In the genomic region with DNA sequence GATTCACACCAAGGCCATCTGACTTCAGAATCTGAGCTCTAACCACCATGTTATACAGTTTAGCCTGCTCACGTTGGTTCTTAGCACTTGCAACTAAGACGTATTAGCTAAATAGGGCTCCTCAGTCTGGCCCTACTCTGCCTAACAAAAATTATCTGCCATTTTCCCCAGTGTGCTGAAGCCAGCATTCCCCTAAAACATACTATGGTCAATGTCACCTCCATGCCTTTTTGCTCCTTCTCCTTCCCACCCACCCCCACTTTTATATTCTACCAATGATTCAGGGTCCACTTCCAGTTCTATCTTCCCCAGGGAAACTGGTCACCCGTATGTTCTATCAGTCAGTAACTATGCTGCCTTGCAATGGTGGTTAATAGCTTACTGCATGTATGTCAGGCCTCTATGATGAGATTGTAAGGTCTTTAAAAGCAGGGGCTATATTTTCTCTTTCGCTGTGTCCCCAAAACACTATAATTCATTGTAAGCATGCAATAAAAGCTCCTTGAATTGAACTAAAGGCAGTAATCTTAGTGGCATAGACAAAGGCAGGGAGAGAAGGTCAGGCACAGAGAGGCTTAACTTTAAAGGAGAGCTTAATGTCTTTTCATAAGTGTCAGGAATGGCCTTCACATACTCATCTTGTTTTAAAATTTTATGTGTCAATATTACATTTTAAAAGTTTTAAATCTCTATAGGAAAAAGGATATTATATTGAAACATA, we compare ENCODE assay signal across 13 cellular contexts. TPM values are rescaled to one million over a fixed set of nuclear protein-coding genes. Genes with fewer than 3 reads are reported as not detected.
A peak's percentile ranks its signal among the peaks of the same experiment; 100 is the strongest.
DNase-seq lines count a peak whose midpoint lies in the region; ATAC-seq, FAIRE-seq and TF ChIP-seq lines count a peak whose summit lies in the region.
"Had no signal": no experiment of that assay in that cellular context is flagged by ENCODE, and none has a peak within 500 bp of the region (broad histone marks: within the 10 kb centered on the region; RNA-seq: fewer than 3 reads in every experiment).

No MANE protein-coding gene starts in this region.

- TF ChIP-seq EP300 in A549 (IDR thresholded peaks at IDR 0.05), result no peak

- in situ Hi-C loops in GM13977 (cut with MboI; ENCODE audit: low pct_unique_long_range_greater_than_20kb, low sequenced_read_pairs, unreplicated experiment) (no loop called here), G401 (cut with HindIII; ENCODE audit: low sequenced_read_pairs) (no loop called here)

- H3K9ac ChIP-seq in PC-3 (ENCODE audit: low read length), result no peak overlapping the region; the same call in 1 of the 2 replicates
- H3K9ac ChIP-seq in parathyroid adenoma, result no peak overlapping the region

- POLR2A ChIA-PET in A549 (lab: Yijun Ruan, JAX) (no interaction called here), PC-3 (lab: Charles Lee; ENCODE audit: unreplicated experiment) (no interaction called here)

- H3K79me2 ChIP-seq in PC-3 (ENCODE audit: low read length) (no peaks in the 10 kb centered on the region), parathyroid adenoma (no peaks in the 10 kb centered on the region)

- H3K27me3 ChIP-seq in PC-3 (ENCODE audit: low read length), result no peaks in the 10 kb centered on the region
- no peaks in the 10 kb centered on the region for H3K27me3 ChIP-seq in parathyroid adenoma (ENCODE audit: control insufficient read depth, insufficient read depth, low read length)

- H2AFZ ChIP-seq in PC-3 (ENCODE audit: low read length), result no peak overlapping the region
- peak overlapping the region; percentile 43 for H2AFZ ChIP-seq in parathyroid adenoma

- no peaks in the 10 kb centered on the region for H3F3A ChIP-seq in PC-3 (ENCODE audit: low read length, unreplicated experiment)

- no peaks in the 10 kb centered on the region for H3K9me3 ChIP-seq in A549
- no peaks in the 10 kb centered on the region for H3K9me3 ChIP-seq in PC-3 (ENCODE audit: low read length)
- no peaks in the 10 kb centered on the region for H3K9me3 ChIP-seq in parathyroid adenoma (ENCODE audit: control insufficient read depth, low read length)

- H3K27ac ChIP-seq in A549, result peak overlapping the region; percentile 51 to 78; a peak in 5 of 6 replicates
- peak overlapping the region; percentile 70 for H3K27ac ChIP-seq in PC-3 (ENCODE audit: low read length)
- peak overlapping the region; percentile 94 for H3K27ac ChIP-seq in epithelial cell of prostate
- H3K27ac ChIP-seq in parathyroid adenoma, result peak overlapping the region; percentile 92

- no peak for TF ChIP-seq POLR2A in A549 (IDR thresholded peaks at IDR 0.05; ENCODE audit: low read length)

- no peak for FAIRE-seq in A549 (lab: Jason Lieb, UNC)

- TF ChIP-seq RAD21 in A549 (conservative IDR thresholded peaks at IDR 0.05 in 1 of 2, IDR thresholded peaks at IDR 0.05 in 1 of 2), result no peak

- H3K4me1 ChIP-seq in A549, result peaks cover 33% of the 10 kb centered on the region
- H3K4me1 ChIP-seq in PC-3 (ENCODE audit: insufficient read depth, low read length), result peaks cover 36% of the 10 kb centered on the region
- peaks cover 40% of the 10 kb centered on the region for H3K4me1 ChIP-seq in parathyroid adenoma

- CTCF ChIA-PET in A549 (lab: Yijun Ruan, JAX), result interaction anchor here (0.6 to 1.8 kb wide), 4 partner anchors 9 to 44 kb away, joined by 3 to 5 read pairs (median 4); no protein-coding TSS in a partner anchor
- CTCF ChIA-PET in PC-3 (lab: Charles Lee), result interaction anchor here (0.6 kb wide), 1 partner anchor 26 kb away, joined by 3 read pairs; no protein-coding TSS in a partner anchor

- intact Hi-C loops in PC-3 (cut with micrococcal nuclease), result no loop called here

- 93% methylated on average over 4 of the region's 4 CpGs for WGBS in A549 (ENCODE audit: missing lambda C conversion rate)

- H3K36me3 ChIP-seq in PC-3 (ENCODE audit: low read depth, low read length), result no peaks in the 10 kb centered on the region
- no peaks in the 10 kb centered on the region for H3K36me3 ChIP-seq in parathyroid adenoma (ENCODE audit: control insufficient read depth, insufficient read depth, low read length)

- no peak overlapping the region for H3K4me3 ChIP-seq in A549
- no peak overlapping the region for H3K4me3 ChIP-seq in PC-3 (ENCODE audit: low read length)
- no peak overlapping the region for H3K4me3 ChIP-seq in parathyroid adenoma (ENCODE audit: low read depth, low read length)

- H4K20me1 ChIP-seq in PC-3 (ENCODE audit: low read length), result no peaks in the 10 kb centered on the region

- H3K4me2 ChIP-seq in A549 (peak overlapping the region; percentile 43), PC-3 (ENCODE audit: low read length) (0 out of 2 replicates have a peak overlapping the region, but pooled peaks have one; percentile 55), parathyroid adenoma (ENCODE audit: low read length) (no peak overlapping the region)

- TSS peak; percentile 83 for BruUV-seq in PC-3 (replicated peaks; lab: Mats Ljungman, UMichigan)

- TF ChIP-seq CTCF in A549 (IDR thresholded peaks at IDR 0.05) (no peak), PC-3 (conservative IDR thresholded peaks at IDR 0.05; ENCODE audit: low read depth, low read length) (no peak), parathyroid adenoma (IDR thresholded peaks at IDR 0.05) (no peak), GM13977 (IDR thresholded peaks at IDR 0.05; ENCODE audit: extremely low read depth, insufficient read depth, missing control alignments) (no peak)

- H3K9me2 ChIP-seq in PC-3 (replicated peaks; ENCODE audit: low read length), result no peaks in the 10 kb centered on the region

- DNase-seq in A549 (ENCODE audit: low read depth in 1 of 2, low spot score in 1 of 2) (no peak), PC-3 (no peak), epithelial cell of prostate (ENCODE audit: low read depth, low spot score) (no peak), EL (no peak), GM13977 (ENCODE audit: low spot score) (no peak), G401 (ENCODE audit: low spot score) (no peak)
- DNase-seq: activated CD8-positive, alpha-beta T cell treated with anti-CD3 and anti-CD28 coated beads, Interleukin-2, amount 10 ng/mL, durations not matched to agents 7 days and 5 days; activated naive CD4-positive, alpha-beta T cell treated with anti-CD3 and anti-CD28 coated beads, Interleukin-2, amount 50 U/mL, for 16 hours; hippocampal formation; NCI-H2171 had no signal

- ATAC-seq in A549 (no peak), PC-3 (no peak), HG02870 (IDR thresholded peaks at IDR 0.05; ENCODE audit: unreplicated experiment) (no peak)

TF ChIP-seq in A549, 52 proteins besides CTCF, POLR2A, EP300 and RAD21 (continues in another document):
- TF ChIP-seq HDAC2 (IDR thresholded peaks at IDR 0.05), result no peak
- no peak for TF ChIP-seq CBX2 (IDR thresholded peaks at IDR 0.05; ENCODE audit: borderline replicate concordance, low read depth)
- TF ChIP-seq FOXS1 (CRISPR knock-in tag; IDR thresholded peaks at IDR 0.05), result no peak
- TF ChIP-seq, protein P1, sequence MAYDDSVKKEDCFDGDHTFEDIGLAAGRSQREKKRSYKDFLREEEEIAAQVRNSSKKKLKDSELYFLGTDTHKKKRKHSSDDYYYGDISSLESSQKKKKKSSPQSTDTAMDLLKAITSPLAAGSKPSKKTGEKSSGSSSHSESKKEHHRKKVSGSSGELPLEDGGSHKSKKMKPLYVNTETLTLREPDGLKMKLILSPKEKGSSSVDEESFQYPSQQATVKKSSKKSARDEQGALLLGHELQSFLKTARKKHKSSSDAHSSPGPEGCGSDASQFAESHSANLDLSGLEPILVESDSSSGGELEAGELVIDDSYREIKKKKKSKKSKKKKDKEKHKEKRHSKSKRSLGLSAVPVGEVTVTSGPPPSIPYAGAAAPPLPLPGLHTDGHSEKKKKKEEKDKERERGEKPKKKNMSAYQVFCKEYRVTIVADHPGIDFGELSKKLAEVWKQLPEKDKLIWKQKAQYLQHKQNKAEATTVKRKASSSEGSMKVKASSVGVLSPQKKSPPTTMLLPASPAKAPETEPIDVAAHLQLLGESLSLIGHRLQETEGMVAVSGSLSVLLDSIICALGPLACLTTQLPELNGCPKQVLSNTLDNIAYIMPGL (CRISPR knock-in tag; IDR thresholded peaks at IDR 0.05; ENCODE audit: borderline replicate concordance), result no peak

RNA-seq across cellular contexts. Expression of a gene that starts 23.3 kb away (rescaled TPM):
- polyA plus RNA-seq in A549 (2011; rRNA removed), result 0.62 and 1.0 TPM in 2 replicates
- 0.34 and 0.37 TPM in 2 replicates for polyA plus RNA-seq in A549 (2012; cell fraction: cytosol; rRNA removed)
- polyA plus RNA-seq in A549 (2012; cell fraction: nucleus; rRNA removed), result 1.3 and 2.4 TPM in 2 replicates
- polyA plus RNA-seq in A549 (2017; fragmentation: RNase III; extraction: RNeasy Plus Mini Kit Qiagen cat#74134 plus additional on column Dnase treatment), result 0.17 to 0.74 TPM (median 0.54 TPM) in 3 replicates
- 0.66 and 1.1 TPM in 2 replicates for polyA minus RNA-seq in A549 (2011; rRNA and poly(A)+ RNA removed)
- 0.62 and 0.98 TPM in 2 replicates for total RNA-seq in PC-3 (2014; rRNA removed)
- total RNA-seq in G401 (2014; rRNA removed; shearing (Covaris generic)), result 0.06 TPM in 1 of 2 replicates, not detected in the other

RNA-seq across cellular contexts. Expression of a gene that starts 39.4 kb away (rescaled TPM):
- polyA plus RNA-seq in A549 (2011; rRNA removed) (0.18 and 0.41 TPM in 2 replicates), A549 (2017; fragmentation: RNase III; extraction: RNeasy Plus Mini Kit Qiagen cat#74134 plus additional on column Dnase treatment) (0.12 to 0.17 TPM (median 0.12 TPM) in 3 replicates)
- 0.03 and 0.12 TPM in 2 replicates for polyA plus RNA-seq in A549 (2012; cell fraction: cytosol; rRNA removed)
- 0.10 TPM in 1 of 2 replicates, not detected in the other for polyA plus RNA-seq in A549 (2012; cell fraction: nucleus; rRNA removed)
- 0.39 and 1.4 TPM in 2 replicates for polyA minus RNA-seq in A549 (2011; rRNA and poly(A)+ RNA removed)
- total RNA-seq in PC-3 (2014; rRNA removed), result 0.36 TPM in 1 of 2 replicates, not detected in the other
- total RNA-seq in G401 (2014; rRNA removed; shearing (Covaris generic)), result not detected in 2 replicates
- total RNA-seq: activated CD8-positive, alpha-beta T cell treated with anti-CD3 and anti-CD28 coated beads, Interleukin-2, amount 10 ng/mL, durations not matched to agents 7 days and 5 days; Daoy had no signal

RNA-seq across cellular contexts. Expression of a gene that starts 40.2 kb away (rescaled TPM):
- polyA plus RNA-seq in A549 (2011; rRNA removed) (75.7 and 79.0 TPM in 2 replicates), A549 (2017; fragmentation: RNase III; extraction: RNeasy Plus Mini Kit Qiagen cat#74134 plus additional on column Dnase treatment) (149 to 157 TPM (median 151 TPM) in 3 replicates)
- 93.0 and 131 TPM in 2 replicates for polyA plus RNA-seq in A549 (2012; cell fraction: cytosol; rRNA removed)
- 18.5 and 25.4 TPM in 2 replicates for polyA plus RNA-seq in A549 (2012; cell fraction: nucleus; rRNA removed)
- polyA minus RNA-seq in A549 (2011; rRNA and poly(A)+ RNA removed), result 10.2 and 13.5 TPM in 2 replicates
- total RNA-seq in PC-3 (2014; rRNA removed), result 102 and 159 TPM in 2 replicates
- total RNA-seq in G401 (2014; rRNA removed; shearing (Covaris generic)), result 4.2 and 5.0 TPM in 2 replicates

RNA-seq across cellular contexts. Expression of a gene that starts 57.8 kb away (rescaled TPM):
- polyA plus RNA-seq in A549 (2011; rRNA removed) (3.7 and 4.1 TPM in 2 replicates), A549 (2017; fragmentation: RNase III; extraction: RNeasy Plus Mini Kit Qiagen cat#74134 plus additional on column Dnase treatment) (3.3 to 4.2 TPM (median 3.8 TPM) in 3 replicates)
- polyA plus RNA-seq in A549 (2012; cell fraction: cytosol; rRNA removed), result 1.1 and 1.5 TPM in 2 replicates
- polyA plus RNA-seq in A549 (2012; cell fraction: nucleus; rRNA removed), result 1.2 and 1.6 TPM in 2 replicates
- polyA minus RNA-seq in A549 (2011; rRNA and poly(A)+ RNA removed), result 3.0 and 3.5 TPM in 2 replicates
- 4.7 and 5.6 TPM in 2 replicates for total RNA-seq in PC-3 (2014; rRNA removed)
- total RNA-seq in G401 (2014; rRNA removed; shearing (Covaris generic)), result not detected in 2 replicates

Comparison
In these comparisons a context has a peak if more than half of its experiments do, and no peak if none do; other contexts are left out.
1. RNA of a gene that starts 40.2 kb away (total RNA-seq): 102 to 159 TPM in PC-3; 4.2 to 5.0 TPM in G401; every median in the first group is over 10 times any median in the second.
2. Peak in every context shown above with its lines, with median percentiles within 50 percentile points of each other: H3K27ac ChIP-seq.